ENCODE assay signal across 6 cellular contexts in genomic region chr5:132108495-132108894, GRCh38. TPM values are rescaled to one million over a fixed set of nuclear protein-coding genes. Genes with fewer than 3 reads are reported as not detected.
"Had no signal": no experiment of that assay in that cellular context is flagged by ENCODE, and none has a peak within 500 bp of the region (broad histone marks: within the 10 kb centered on the region; RNA-seq: fewer than 3 reads in every experiment).

No MANE protein-coding gene starts in this region.

RNA-seq across cellular contexts. Expression of gene CSF2, which starts 34.9 kb away (rescaled TPM):
- total RNA-seq: HepG2, HT1080, IMR-90, NCI-H460, Right ventricle myocardium superior had no signal
- polyA plus RNA-seq: HepG2 had no signal

RNA-seq across cellular contexts. Expression of gene IL3, which starts 48.0 kb away (rescaled TPM):
- total RNA-seq: HepG2, HT1080, IMR-90, NCI-H460, Right ventricle myocardium superior, SJSA1 had no signal
- polyA plus RNA-seq: HepG2, IMR-90 had no signal
